In the genomic region with DNA sequence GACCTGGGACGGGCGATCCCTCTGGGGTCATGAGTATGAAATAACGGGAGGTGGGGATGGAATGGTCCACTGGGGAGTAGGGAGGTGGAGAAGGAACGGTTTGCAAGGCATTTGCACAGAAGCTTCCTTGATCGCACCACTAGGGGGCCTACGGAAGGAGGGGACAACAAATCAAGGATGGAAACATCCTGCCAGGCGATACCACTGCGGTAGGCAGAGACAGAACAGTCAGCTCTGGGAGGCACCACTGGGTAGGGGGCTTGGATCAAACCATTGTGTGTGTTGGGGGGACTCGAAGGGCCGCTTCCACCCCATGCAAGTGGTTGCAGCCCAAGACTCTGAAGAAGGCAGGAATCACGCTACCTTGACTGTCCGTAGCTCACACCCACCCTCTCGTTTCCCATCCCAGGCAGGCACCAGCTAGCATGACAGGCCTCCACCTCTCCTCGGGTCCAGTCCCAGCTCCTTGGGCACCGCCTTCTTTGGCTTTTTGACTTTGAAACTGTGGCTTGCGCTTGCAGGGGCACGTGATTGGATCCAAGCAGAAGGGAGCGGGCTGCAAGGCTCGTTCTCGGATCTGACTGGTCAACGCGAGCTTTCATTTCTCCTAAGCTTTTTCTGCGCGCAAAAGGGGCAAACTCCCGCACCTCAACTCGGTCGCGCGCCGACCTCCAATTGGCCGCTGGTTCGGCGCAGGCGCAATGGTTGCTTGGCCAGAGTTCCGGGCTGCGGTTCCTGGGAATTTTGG, we compare ENCODE assay signal across 8 cellular contexts. TPM values are rescaled to one million over a fixed set of nuclear protein-coding genes. Genes with fewer than 3 reads are reported as not detected.
DNase-seq lines count a peak whose midpoint lies in the region; ATAC-seq and TF ChIP-seq lines count a peak whose summit lies in the region.

No MANE protein-coding gene starts in this region.

- no peak overlapping the region for H3K4me3 ChIP-seq in HCT116 (replicated peaks in 1 of 2; ENCODE audit: low read depth in 1 of 2, low read length in 2 of 2)
- H3K4me3 ChIP-seq in left lung = no peak overlapping the region

- peak overlapping the region; percentile 30; the same call in 1 of the 2 replicates for H3K4me2 ChIP-seq in HCT116 (ENCODE audit: low read length)

- ATAC-seq in HCT116 (peak; percentile 92), left lung (peak; percentile 32), HG03571 (IDR thresholded peaks at IDR 0.05; ENCODE audit: unreplicated experiment) (no peak), GM21529 (IDR thresholded peaks at IDR 0.05; ENCODE audit: unreplicated experiment) (no peak), HG03159 (IDR thresholded peaks at IDR 0.05; ENCODE audit: unreplicated experiment) (no peak)

- no peak overlapping the region for H3K9ac ChIP-seq in HCT116 (ENCODE audit: low read length)

- TF ChIP-seq CTCF in HCT116 (IDR thresholded peaks at IDR 0.05 in 2 of 3, conservative IDR thresholded peaks at IDR 0.05 in 1 of 3; ENCODE audit: borderline replicate concordance in 1 of 3, insufficient read depth in 1 of 3, low read depth in 2 of 3, low read length in 2 of 3) = peak; percentile 18 to 77 (median 63); a peak in 4 of 6 replicates
- no peak for TF ChIP-seq CTCF in left lung (IDR thresholded peaks at IDR 0.05)

- H3K27ac Mint-ChIP-seq in activated T-cell treated with anti-CD3 and anti-CD28 coated beads, Interleukin-2, amount 50 U/mL, for 24 hours = peak overlapping the region; percentile 33

- no peak overlapping the region for H2AFZ ChIP-seq in HCT116 (ENCODE audit: low read depth, low read length, poor library complexity, severe bottlenecking)

- H3K4me3 Mint-ChIP-seq in activated T-cell treated with anti-CD3 and anti-CD28 coated beads, Interleukin-2, amount 50 U/mL, for 24 hours = peak overlapping the region; percentile 57

- intact Hi-C loops in HCT116 (cut with micrococcal nuclease) = no loop called here
- intact Hi-C loops in left lung (cut with DNase I) = no loop called here

- H3K27me3 ChIP-seq in HCT116 (ENCODE audit: insufficient read depth, low read length) = no peaks in the 10 kb centered on the region; the same call in 1 of the 2 replicates
- no peaks in the 10 kb centered on the region for H3K27me3 ChIP-seq in left lung

- no peaks in the 10 kb centered on the region for H3K9me2 ChIP-seq in HCT116 (ENCODE audit: insufficient read depth)

- CTCF ChIA-PET in HCT116 (lab: Charles Lee) = interaction anchor here (0.6 to 1.5 kb wide), 4 partner anchors 11 to 247 kb away, joined by 3 to 4 read pairs (median 3); no protein-coding TSS in a partner anchor

- no peaks in the 10 kb centered on the region for H3K36me3 Mint-ChIP-seq in activated T-cell treated with anti-CD3 and anti-CD28 coated beads, Interleukin-2, amount 50 U/mL, for 24 hours (ENCODE audit: low read depth)

- H4K20me1 ChIP-seq in HCT116 (ENCODE audit: insufficient read depth) = no peaks in the 10 kb centered on the region

- no peak overlapping the region for H3K27ac ChIP-seq in HCT116 (ENCODE audit: low read depth, low read length)
- H3K27ac ChIP-seq in left lung = no peak overlapping the region

- DNase-seq in CD1c-positive myeloid dendritic cell (ENCODE audit: extremely low spot score) = peak; percentile 1
- DNase-seq in HCT116 (ENCODE audit: low read depth, low spot score) = peak; percentile 51
- DNase-seq in activated T-cell treated with anti-CD3 and anti-CD28 coated beads, Interleukin-2, amount 50 U/mL, for 24 hours = peak; percentile 42
- DNase-seq in left lung = no peak
- DNase-seq in LoVo (ENCODE audit: low spot score) = no peak

- H3K36me3 ChIP-seq in HCT116 (ENCODE audit: control insufficient read depth in 1 of 2, insufficient read depth in 2 of 2, low read length in 2 of 2) (no peaks in the 10 kb centered on the region), left lung (no peaks in the 10 kb centered on the region)

- no peaks in the 10 kb centered on the region for H3K4me1 Mint-ChIP-seq in activated T-cell treated with anti-CD3 and anti-CD28 coated beads, Interleukin-2, amount 50 U/mL, for 24 hours (ENCODE audit: low read depth)

- RAD21 ChIA-PET in HCT116 (lab: Charles Lee; ENCODE audit: low non-redundant PET in 1 of 2, low total read pairs in 2 of 2, uncharacterized antibody in 2 of 2, unreplicated experiment in 2 of 2) = no interaction called here

- H3K27me3 Mint-ChIP-seq in activated T-cell treated with anti-CD3 and anti-CD28 coated beads, Interleukin-2, amount 50 U/mL, for 24 hours = peaks cover 55% of the 10 kb centered on the region

- no peak for TF ChIP-seq POLR2A in HCT116 (IDR thresholded peaks at IDR 0.05; ENCODE audit: borderline replicate concordance, extremely low read depth, insufficient read depth, insufficient read length)

- H3K9me3 Mint-ChIP-seq in activated T-cell treated with anti-CD3 and anti-CD28 coated beads, Interleukin-2, amount 50 U/mL, for 24 hours = peaks cover 3% of the 10 kb centered on the region

- peak; percentile 31 for TF ChIP-seq RAD21 in HCT116 (IDR thresholded peaks at IDR 0.05; ENCODE audit: low read depth)

- no peaks in the 10 kb centered on the region for H3K79me2 ChIP-seq in HCT116 (ENCODE audit: insufficient read depth, low read length)

- H3K4me1 ChIP-seq in HCT116 (ENCODE audit: control insufficient read depth in 1 of 2, insufficient read depth in 2 of 2, low read length in 2 of 2) (no peaks in the 10 kb centered on the region), left lung (no peaks in the 10 kb centered on the region)

- H3K9me3 ChIP-seq in HCT116 (ENCODE audit: control insufficient read depth in 1 of 2, insufficient read depth in 1 of 2, low read depth in 1 of 2, low read length in 2 of 2) (no peaks in the 10 kb centered on the region), left lung (no peaks in the 10 kb centered on the region)

- no TSS peak for BruUV-seq in HCT116 (replicated peaks; lab: Mats Ljungman, UMichigan)

- POLR2A ChIA-PET in HCT116 (lab: Charles Lee) = interaction anchor here (0.5 kb wide), 1 partner anchor 12 kb away, joined by 4 read pairs; no protein-coding TSS in a partner anchor

TF ChIP-seq in HCT116, 20 proteins besides CTCF, POLR2A, EP300 and RAD21:
- TF ChIP-seq EGR1 (IDR thresholded peaks at IDR 0.05; ENCODE audit: low read depth) = no peak
- no peak for TF ChIP-seq SP1 (IDR thresholded peaks at IDR 0.05; ENCODE audit: low read depth)
- TF ChIP-seq TCF7L2 (IDR thresholded peaks at IDR 0.05; ENCODE audit: borderline replicate concordance, extremely low read depth, insufficient read depth, insufficient read length) = peak; percentile 12

RNA-seq across cellular contexts. Expression of gene GAGE1, which starts 28.4 kb away (rescaled TPM):
- 0.17 TPM for total RNA-seq in HCT116 (2021; ENCODE audit: unreplicated experiment)
- not detected in 2 replicates for polyA plus RNA-seq in HCT116 (2012)
- not detected for total RNA-seq in left lung

RNA-seq across cellular contexts. Expression of gene GAGE2A, which starts 37.9 kb away (rescaled TPM):
- total RNA-seq in HCT116 (2021; ENCODE audit: unreplicated experiment) = 0.52 TPM
- not detected in 2 replicates for polyA plus RNA-seq in HCT116 (2012)
- total RNA-seq in left lung = not detected

RNA-seq across cellular contexts. Expression of gene GAGE12H, which starts 47.5 kb away (rescaled TPM):
- not detected for total RNA-seq in HCT116 (2021; ENCODE audit: unreplicated experiment)
- not detected in 2 replicates for polyA plus RNA-seq in HCT116 (2012)
- total RNA-seq in left lung = not detected

RNA-seq across cellular contexts. Expression of gene GAGE12G, which starts 57.0 kb away (rescaled TPM):
- total RNA-seq in HCT116 (2021; ENCODE audit: unreplicated experiment) = not detected
- polyA plus RNA-seq in HCT116 (2012) = not detected in 2 replicates
- total RNA-seq in left lung = not detected

Comparison
In these comparisons a context has a peak if more than half of its experiments do, and no peak if none do; other contexts are left out.
1. DNase-seq: peak in CD1c-positive myeloid dendritic cell (single experiment), HCT116 (single experiment) and activated T-cell treated with anti-CD3 and anti-CD28 coated beads, Interleukin-2, amount 50 U/mL, for 24 hours (single experiment); none in left lung (0 of 2) and LoVo (single experiment).
2. ATAC-seq: peak in HCT116 (single experiment) and left lung (single experiment); none in HG03571 (single experiment), GM21529 (single experiment) and HG03159 (single experiment).
3. CTCF ChIP-seq: peak in HCT116 (3 of 3); none in left lung (0 of 2).